In genomic region chr4:6909113-6909969, GRCh38 we compare ENCODE assay signal across 8 cellular contexts. TPM values are rescaled to one million over a fixed set of nuclear protein-coding genes. Genes with fewer than 3 reads are reported as not detected.
DNase-seq lines count a peak whose midpoint lies in the region; ATAC-seq and TF ChIP-seq lines count a peak whose summit lies in the region.

TBC1D14 (plus strand) TSS chr4:6909826; CDS start chr4:6923390, 13,564 bp downstream.

- peak; percentile 82 for ATAC-seq in GM21360 (IDR thresholded peaks at IDR 0.05; ENCODE audit: unreplicated experiment)

- H3K9me3 ChIP-seq in OCI-LY3 (ENCODE audit: insufficient read depth, low read length), result no peaks in the 10 kb centered on the region
- H3K9me3 ChIP-seq in esophagus (ENCODE audit: control insufficient read depth in 2 of 2, insufficient read depth in 1 of 2, low read depth in 1 of 2, low read length in 1 of 2), result no peaks in the 10 kb centered on the region
- no peaks in the 10 kb centered on the region for H3K9me3 ChIP-seq in muscle layer of duodenum (ENCODE audit: control insufficient read depth in 1 of 2, low read length in 2 of 2)

- peak within 1 kb of the TSS; percentile 93 for H3K4me3 ChIP-seq in OCI-LY3 (ENCODE audit: low read length)
- peak within 1 kb of the TSS; percentile 62 to 78 for H3K4me3 ChIP-seq in esophagus (ENCODE audit: low read depth in 1 of 2, low read length in 2 of 2)
- peak within 1 kb of the TSS; percentile 63 to 86 for H3K4me3 ChIP-seq in muscle layer of duodenum (ENCODE audit: low read depth in 1 of 2, low read length in 2 of 2)

- H4K20me1 ChIP-seq in OCI-LY3 (ENCODE audit: insufficient read depth, low read length), result peaks cover 5% of the 10 kb centered on the region; the same call in 1 of the 2 replicates

- H3K36me3 ChIP-seq in OCI-LY3 (replicated peaks; ENCODE audit: low read depth, low read length), result no peaks in the 10 kb centered on the region
- H3K36me3 ChIP-seq in esophagus (ENCODE audit: control insufficient read depth in 2 of 2, insufficient read depth in 2 of 2, low read length in 1 of 2), result no peaks in the 10 kb centered on the region
- no peaks in the 10 kb centered on the region for H3K36me3 ChIP-seq in muscle layer of duodenum (ENCODE audit: control insufficient read depth in 1 of 2, insufficient read depth in 2 of 2, low read length in 2 of 2)

- no peaks in the 10 kb centered on the region; the same call in 1 of the 2 replicates for H3K27me3 ChIP-seq in OCI-LY3 (ENCODE audit: low read depth, low read length)
- H3K27me3 ChIP-seq in esophagus (ENCODE audit: control insufficient read depth in 1 of 2, insufficient read depth in 2 of 2, low read length in 2 of 2), result no peaks in the 10 kb centered on the region
- no peaks in the 10 kb centered on the region for H3K27me3 ChIP-seq in muscle layer of duodenum (ENCODE audit: low read depth, low read length)

- in situ Hi-C loops in Caki2 (cut with HindIII; ENCODE audit: low pct_unique_long_range_greater_than_20kb, low sequenced_read_pairs), result no loop called here

- 0 to 1% methylated on average over 67 to 108 of the region's 108 CpGs for WGBS in esophagus, 2 donors

- H3K79me2 ChIP-seq in OCI-LY3 (ENCODE audit: low read length), result peaks cover 23% of the 10 kb centered on the region

- peaks cover 19% of the 10 kb centered on the region for H3K4me1 ChIP-seq in OCI-LY3 (ENCODE audit: low read length)
- H3K4me1 ChIP-seq in esophagus (ENCODE audit: control insufficient read depth in 2 of 2, insufficient read depth in 2 of 2, low read length in 1 of 2), result peaks cover 0 to 18% of the 10 kb centered on the region in 2 donors
- peaks cover 14 to 16% of the 10 kb centered on the region in 2 donors for H3K4me1 ChIP-seq in muscle layer of duodenum (ENCODE audit: control insufficient read depth in 1 of 2, insufficient read depth in 2 of 2, low read length in 2 of 2)

- H3K27ac ChIP-seq in OCI-LY3 (ENCODE audit: low read length), result peak within 1 kb of the TSS; percentile 74
- H3K27ac ChIP-seq in esophagus (ENCODE audit: low read depth in 2 of 2, low read length in 1 of 2), result peak within 1 kb of the TSS; percentile 88 to 98
- peak within 1 kb of the TSS; percentile 85 for H3K27ac ChIP-seq in muscle layer of duodenum (ENCODE audit: low read length)

- peak within 1 kb of the TSS; percentile 100 for H3K4me2 ChIP-seq in OCI-LY3 (ENCODE audit: low read length)

- TF ChIP-seq CTCF in OCI-LY3 (IDR thresholded peaks at IDR 0.05; ENCODE audit: low read depth, low read length), result peak; percentile 27

- peak within 1 kb of the TSS; percentile 84; the same call in 1 of the 2 replicates for H2AFZ ChIP-seq in OCI-LY3 (ENCODE audit: low read depth, low read length)

- DNase-seq in Caki2 (ENCODE audit: low read depth), result peak; percentile 90
- DNase-seq in HT1080 (ENCODE audit: low read depth), result peak; percentile 82
- peak; percentile 90 for DNase-seq in activated T-cell treated with anti-CD3 and anti-CD28 coated beads, Interleukin-2, amount 50 U/mL, for 1 hour
- peak; percentile 72 to 79 for DNase-seq in stimulated activated CD8-positive, alpha-beta memory T cell treated with anti-CD3 and anti-CD28 coated beads, Interleukin-7, amount 100 ng/mL, for 4 hours (ENCODE audit: low read depth in 2 of 2)

- H3K9ac ChIP-seq in OCI-LY3 (ENCODE audit: low read length), result peak within 1 kb of the TSS; percentile 73

RNA-seq across cellular contexts. Expression of gene TBC1D14, which starts in this region (rescaled TPM):
- 78.4 and 80.6 TPM in 2 replicates for total RNA-seq in Caki2 (2014; rRNA removed; shearing (Covaris generic); ENCODE audit: low replicate concordance)
- total RNA-seq in HT1080 (2014; rRNA removed; shearing (Covaris generic)), result 47.1 and 50.6 TPM in 2 replicates
- polyA plus RNA-seq in HT1080 (2015; cell fraction: cytosol; rRNA removed), result 30.6 and 36.5 TPM in 2 replicates
- 24.0 and 26.4 TPM in 2 replicates for polyA plus RNA-seq in HT1080 (2015; cell fraction: nucleus; rRNA removed)
- polyA plus RNA-seq in esophagus, result 10 to 100 TPM; 13.4 to 23.2 TPM

Comparison
In these comparisons a context has a peak if more than half of its experiments do, and no peak if none do; other contexts are left out.
1. Peak in every context shown above with its lines: DNase-seq, ATAC-seq, H3K4me3 ChIP-seq and H3K27ac ChIP-seq.